In the genomic region with DNA sequence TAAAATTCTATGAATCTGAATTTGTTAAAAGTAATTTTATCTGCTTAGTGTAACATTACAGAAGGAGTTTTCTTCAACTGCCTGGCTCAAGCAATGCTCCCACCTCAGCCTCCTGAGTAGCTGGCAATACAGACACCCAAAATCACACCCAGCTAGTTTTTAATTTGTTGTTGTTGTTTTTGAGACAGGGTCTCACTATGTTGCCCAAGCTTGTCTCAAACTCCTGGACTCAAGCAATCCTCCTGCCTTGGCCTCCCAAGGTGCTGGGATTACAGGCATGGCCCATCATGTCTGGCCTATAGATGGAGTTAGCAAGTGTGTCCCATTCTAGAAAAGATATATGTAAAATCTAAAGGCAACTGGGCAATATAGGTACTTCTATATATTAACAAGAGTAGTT, we compare ENCODE assay signal across 34 cellular contexts.
"Had no signal": no experiment of that assay in that cellular context is flagged by ENCODE, and none has a peak within 500 bp of the region (broad histone marks: within the 10 kb centered on the region; RNA-seq: fewer than 3 reads in every experiment).

No MANE protein-coding gene starts in this region.

- H3K36me3 ChIP-seq: MG63 had no signal

- H3K9me3 ChIP-seq: MG63 had no signal

- H3K27me3 ChIP-seq: MG63 had no signal

- DNase-seq: Karpas-422, Kasumi-1, MG63, MM.1S, MV-4-11, NCI-H1048, NCI-H1092, NCI-H1092 treated with DMSO at 0.1 percent for 48 hours, NCI-H1105, NCI-H1105 treated with DMSO at 0.1 percent for 48 hours, NCI-H1417, NCI-H1417 treated with DMSO at 0.1 percent for 48 hours, NCI-H1436, NCI-H1436 treated with DMSO at 0.1 percent for 48 hours, NCI-H146, NCI-H1694, NCI-H1694 treated with DMSO at 0.1 percent for 48 hours, NCI-H187, NCI-H187 treated with DMSO at 0.1 percent for 48 hours, NCI-H1930, NCI-H2029, NCI-H2029 treated with DMSO at 0.1 percent for 48 hours, NCI-H2081, NCI-H2081 treated with DMSO at 0.1 percent for 48 hours, NCI-H2107, NCI-H2171, NCI-H2171 treated with DMSO at 0.1 percent for 48 hours, NCI-H2227 treated with DMSO at 0.1 percent for 48 hours, NCI-H226, NCI-H345, NCI-H446, NCI-H446 treated with DMSO at 0.1 percent for 48 hours, NCI-H510A, NCI-H510A treated with DMSO at 0.1 percent for 48 hours had no signal

- H3K4me3 ChIP-seq: MG63 had no signal
